19 cellular contexts compared by ENCODE assay signal in genomic region chr2:63122921-63123320, GRCh38.
"Had no signal": no experiment of that assay in that cellular context is flagged by ENCODE, and none has a peak within 500 bp of the region (broad histone marks: within the 10 kb centered on the region; RNA-seq: fewer than 3 reads in every experiment).

No MANE protein-coding gene starts in this region.

- H3K27me3 Mint-ChIP-seq: stimulated activated naive B cell treated with anti-CD40 and anti-IgM and Interleukin-4, amounts not matched to agents 10 μg/mL and 1 μg/mL and 100 μg/mL, for 72 hours; stimulated activated naive CD8-positive, alpha-beta T cell treated with anti-CD3 and anti-CD28 coated beads, Interleukin-15, amount 100 ng/mL, for 72 hours had no signal

- ATAC-seq: left colon; mucosa of descending colon; natural killer cell; sciatic nerve; stimulated activated naive B cell treated with anti-CD40 and anti-IgM and Interleukin-4, amounts not matched to agents 10 μg/mL and 1 μg/mL and 100 μg/mL, for 72 hours; stimulated activated naive CD8-positive, alpha-beta T cell treated with anti-CD3 and anti-CD28 coated beads, Interleukin-15, amount 100 ng/mL, for 72 hours had no signal

- H3K36me3 ChIP-seq: transverse colon had no signal

- H3K9me3 ChIP-seq: mucosa of descending colon, transverse colon had no signal

- H3K4me3 ChIP-seq: hepatocyte, mucosa of descending colon, thoracic aorta, transverse colon had no signal

- H3K27ac Mint-ChIP-seq: natural killer cell; stimulated activated naive B cell treated with anti-CD40 and anti-IgM and Interleukin-4, amounts not matched to agents 10 μg/mL and 1 μg/mL and 100 μg/mL, for 72 hours; stimulated activated naive CD8-positive, alpha-beta T cell treated with anti-CD3 and anti-CD28 coated beads, Interleukin-15, amount 100 ng/mL, for 72 hours had no signal

- H3K36me3 Mint-ChIP-seq: natural killer cell had no signal

- H3K79me2 ChIP-seq: hepatocyte had no signal

- H3K4me2 ChIP-seq: hepatocyte had no signal

- H3K4me3 Mint-ChIP-seq: natural killer cell; neural crest cell; stimulated activated naive B cell treated with anti-CD40 and anti-IgM and Interleukin-4, amounts not matched to agents 10 μg/mL and 1 μg/mL and 100 μg/mL, for 72 hours; stimulated activated naive CD8-positive, alpha-beta T cell treated with anti-CD3 and anti-CD28 coated beads, Interleukin-15, amount 100 ng/mL, for 72 hours had no signal

- H3K27ac ChIP-seq: hepatocyte, thoracic aorta, transverse colon had no signal

- H2AFZ ChIP-seq: hepatocyte had no signal

- H3K4me1 Mint-ChIP-seq: natural killer cell; neural crest cell; stimulated activated naive CD8-positive, alpha-beta T cell treated with anti-CD3 and anti-CD28 coated beads, Interleukin-15, amount 100 ng/mL, for 72 hours had no signal

- H3K27me3 ChIP-seq: hepatocyte, transverse colon had no signal

- H3K4me1 ChIP-seq: transverse colon had no signal

- DNase-seq: effector memory CD4-positive, alpha-beta T cell; erythroblast; foreskin melanocyte; head of caudate nucleus; left colon; mucosa of descending colon; natural killer cell; posterior cingulate gyrus; stimulated activated CD4-positive, alpha-beta T cell treated with anti-CD3 and anti-CD28 coated beads, Interleukin-2, amount 100 ng/mL, for 24 hours; stimulated activated CD4-positive, alpha-beta T cell treated with anti-CD3 and anti-CD28 coated beads, Interleukin-4, amount 100 ng/mL, for 4 hours; stimulated activated naive B cell treated with anti-CD40 and anti-IgM and Interleukin-4, amounts not matched to agents 10 μg/mL and 1 μg/mL and 100 μg/mL, for 72 hours; stimulated activated naive CD8-positive, alpha-beta T cell treated with anti-CD3 and anti-CD28 coated beads, Interleukin-15, amount 100 ng/mL, for 72 hours; substantia nigra; transverse colon had no signal

- FAIRE-seq: urothelium cell line had no signal
